ENCODE assay signal across 8 cellular contexts in genomic region chr22:23751441-23751996, GRCh38. TPM values are rescaled to one million over a fixed set of nuclear protein-coding genes. Genes with fewer than 3 reads are reported as not detected.
A peak's percentile ranks its signal among the peaks of the same experiment; 100 is the strongest.
DNase-seq lines count a peak whose midpoint lies in the region; ATAC-seq, FAIRE-seq and TF ChIP-seq lines count a peak whose summit lies in the region.

No MANE protein-coding gene starts in this region.

- peak overlapping the region; percentile 99 for H3K4me2 ChIP-seq in DND-41 (ENCODE audit: insufficient read depth, low read length)

- no peaks in the 10 kb centered on the region for H3K9me3 Mint-ChIP-seq in HFFc6

- FAIRE-seq in pancreas (lab: Jason Lieb, UNC) = no peak

- intact Hi-C loops in pancreas (cut with DNase I) = no loop called here

- no peaks in the 10 kb centered on the region for H4K20me1 ChIP-seq in DND-41 (ENCODE audit: insufficient read depth, low read length)

- WGBS in gastroesophageal sphincter (ENCODE audit: low coverage in 1 of 2), 2 donors = 69% methylated on average over 3 of the region's 22 CpGs; no CpG with 5 or more reads in 1 of the 2 donors
- WGBS in pancreas, 2 donors = 8 to 11% methylated on average over 22 of the region's 22 CpGs

- peak overlapping the region; percentile 56 for H3K27ac Mint-ChIP-seq in HFFc6

- peak overlapping the region; percentile 88 for H3K9ac ChIP-seq in DND-41 (ENCODE audit: low read depth, low read length)

- TF ChIP-seq CTCF in DND-41 (IDR thresholded peaks at IDR 0.05; ENCODE audit: borderline replicate concordance, extremely low read depth, low read length, poor library complexity, severe bottlenecking) (no peak), HFFc6 (IDR thresholded peaks at IDR 0.05) (no peak), WERI-Rb-1 (IDR thresholded peaks at IDR 0.05; ENCODE audit: low read depth, low read length) (no peak), gastroesophageal sphincter (IDR thresholded peaks at IDR 0.05) (no peak), pancreas (IDR thresholded peaks at IDR 0.05) (no peak)

- H3K4me3 ChIP-seq in DND-41 (ENCODE audit: low read depth in 1 of 2, low read length in 2 of 2) (peak overlapping the region; percentile 47 to 93; a peak in 3 of 4 replicates), WERI-Rb-1 (ENCODE audit: low read depth, low read length) (peak overlapping the region; percentile 90), gastroesophageal sphincter (peak overlapping the region; percentile 51 to 69), pancreas (peak overlapping the region; percentile 58 to 78 (median 66))

- H2AFZ ChIP-seq in DND-41 (ENCODE audit: low read depth, low read length) = peak overlapping the region; percentile 99

- peaks cover 21% of the 10 kb centered on the region for H3K4me1 ChIP-seq in DND-41 (ENCODE audit: insufficient read depth, low read length)
- peaks cover 0 to 30% (median 11%) of the 10 kb centered on the region in 3 donors for H3K4me1 ChIP-seq in gastroesophageal sphincter
- H3K4me1 ChIP-seq in pancreas = peaks cover 0 to 6% (median 5%) of the 10 kb centered on the region in 3 donors

- peak overlapping the region; percentile 83 for H3K27ac ChIP-seq in DND-41 (ENCODE audit: low read length)
- peak overlapping the region; percentile 86 for H3K27ac ChIP-seq in WERI-Rb-1
- H3K27ac ChIP-seq in gastroesophageal sphincter = peak overlapping the region; percentile 78 to 96 (median 90)
- peak overlapping the region; percentile 81 to 93 (median 92) for H3K27ac ChIP-seq in pancreas

- peaks cover 15% of the 10 kb centered on the region for H3K79me2 ChIP-seq in DND-41 (ENCODE audit: insufficient read depth, low read length)

- H3K9me3 ChIP-seq in DND-41 (ENCODE audit: insufficient read depth, low read length, severe bottlenecking) (no peaks in the 10 kb centered on the region), WERI-Rb-1 (ENCODE audit: severe bottlenecking) (no peaks in the 10 kb centered on the region), gastroesophageal sphincter (no peaks in the 10 kb centered on the region), pancreas (no peaks in the 10 kb centered on the region)

- ATAC-seq in DND-41 (ENCODE audit: insufficient read depth, low read depth) (no peak), gastroesophageal sphincter (peak; percentile 32), pancreas (peak; percentile 23 to 44 (median 32))

- no peaks in the 10 kb centered on the region for H3K36me3 ChIP-seq in DND-41 (ENCODE audit: insufficient read depth, low read length)
- H3K36me3 ChIP-seq in WERI-Rb-1 = no peaks in the 10 kb centered on the region
- H3K36me3 ChIP-seq in gastroesophageal sphincter = no peaks in the 10 kb centered on the region
- H3K36me3 ChIP-seq in pancreas = no peaks in the 10 kb centered on the region

- no peak for TF ChIP-seq POLR2A in gastroesophageal sphincter (IDR thresholded peaks at IDR 0.05)

- TF ChIP-seq EP300 in gastroesophageal sphincter (IDR thresholded peaks at IDR 0.05) = no peak

- H3K27me3 ChIP-seq in DND-41 (ENCODE audit: insufficient read depth, low read length, poor library complexity) (no peaks in the 10 kb centered on the region), WERI-Rb-1 (ENCODE audit: insufficient read depth, low read depth, severe bottlenecking) (no peaks in the 10 kb centered on the region), gastroesophageal sphincter (no peaks in the 10 kb centered on the region), pancreas (no peaks in the 10 kb centered on the region)

- peak overlapping the region; percentile 79 for H3K4me3 Mint-ChIP-seq in HFFc6

- DNase-seq in DND-41 (no peak), HFFc6 (no peak), WERI-Rb-1 (peak; percentile 35), pancreas (peak in 2 of 6 donors; percentile 62 to 66), mesenteric fat pad (ENCODE audit: low spot score) (no peak), NCI-H226 (no peak), kidney glomerular epithelial cell (lab: John Stamatoyannopoulos, UW) (no peak)

- peaks cover 13% of the 10 kb centered on the region for H3K4me1 Mint-ChIP-seq in HFFc6 (ENCODE audit: low read depth)

- H3K36me3 Mint-ChIP-seq in HFFc6 (ENCODE audit: low read depth) = no peaks in the 10 kb centered on the region

- H3K27me3 Mint-ChIP-seq in HFFc6 (ENCODE audit: insufficient read depth) = peaks cover 2% of the 10 kb centered on the region

RNA-seq across cellular contexts. Expression of gene ZNF70, which starts 0.6 kb away (rescaled TPM):
- total RNA-seq in HFFc6 (2021; fragmentation: NEBNext Ultra II Directional; extraction: Animal tissue kit (Norgen Biotek cat#: 25700)) = 1 to 10 TPM; 6.0 to 7.0 (median 6.4) TPM
- 1 to 10 TPM; 3.5 to 8.0 (median 5.5) TPM for total RNA-seq in gastroesophageal sphincter
- 1 to 10 TPM; 2.2 to 4.3 (median 2.8) TPM for total RNA-seq in pancreas
- 1 to 10 TPM in 1 of 2 donors, under 1 TPM in 1; 0.77 to 1.4 TPM for polyA plus RNA-seq in pancreas
- 7.8 TPM for total RNA-seq in mesenteric fat pad

RNA-seq across cellular contexts. Expression of gene VPREB3, which starts 2.7 kb away (rescaled TPM):
- under 1 TPM in 2 of 6 experiments, not detected in 4; 0.33 to 0.57 TPM for total RNA-seq in HFFc6 (2021; fragmentation: NEBNext Ultra II Directional; extraction: Animal tissue kit (Norgen Biotek cat#: 25700))
- total RNA-seq in gastroesophageal sphincter (1 to 10 TPM in 1 of 4 donors, not detected in 3; 1.9 TPM), pancreas (under 1 TPM in 1 of 6 donors, not detected in 5; 0.78 TPM), mesenteric fat pad (not detected)
- under 1 TPM in 1 of 2 donors, not detected in 1; 0.80 TPM for polyA plus RNA-seq in pancreas

RNA-seq across cellular contexts. Expression of gene C22orf15, which starts 11.3 kb away (rescaled TPM):
- 1 to 10 TPM in 3 of 6 experiments, under 1 TPM in 3; 0.48 to 4.0 (median 1.1) TPM for total RNA-seq in HFFc6 (2021; fragmentation: NEBNext Ultra II Directional; extraction: Animal tissue kit (Norgen Biotek cat#: 25700))
- total RNA-seq in gastroesophageal sphincter = under 1 TPM in 2 of 4 donors, not detected in 2; 0.54 to 0.81 TPM
- not detected for total RNA-seq in pancreas
- polyA plus RNA-seq in pancreas = not detected
- total RNA-seq in mesenteric fat pad = not detected

RNA-seq across cellular contexts. Expression of gene CHCHD10, which starts 16.3 kb away (rescaled TPM):
- total RNA-seq in HFFc6 (2021; fragmentation: NEBNext Ultra II Directional; extraction: Animal tissue kit (Norgen Biotek cat#: 25700)) = 100 to 1,000 TPM in 4 of 6 experiments, 10 to 100 TPM in 2; 89.3 to 117 (median 106) TPM
- 10 to 100 TPM in 3 of 4 donors, 1 to 10 TPM in 1; 2.0 to 40.6 (median 28.1) TPM for total RNA-seq in gastroesophageal sphincter
- total RNA-seq in pancreas = 10 to 100 TPM; 30.6 to 75.5 (median 50.6) TPM
- polyA plus RNA-seq in pancreas = 100 to 1,000 TPM in 1 of 2 donors, 10 to 100 TPM in 1; 81.2 to 134 TPM
- 357 TPM for total RNA-seq in mesenteric fat pad

RNA-seq across cellular contexts. Expression of gene MMP11, which starts 21.1 kb away (rescaled TPM):
- 1 to 10 TPM; 1.7 to 3.6 (median 2.7) TPM for total RNA-seq in HFFc6 (2021; fragmentation: NEBNext Ultra II Directional; extraction: Animal tissue kit (Norgen Biotek cat#: 25700))
- total RNA-seq in gastroesophageal sphincter = 10 to 100 TPM in 2 of 4 donors, 1 to 10 TPM in 2; 2.3 to 11.0 (median 9.7) TPM
- total RNA-seq in pancreas = 10 to 100 TPM in 1 of 6 donors, 1 to 10 TPM in 1, under 1 TPM in 4; 0.43 to 17.6 (median 0.60) TPM
- polyA plus RNA-seq in pancreas = 1 to 10 TPM in 1 of 2 donors, under 1 TPM in 1; 0.87 to 1.3 TPM
- 5.7 TPM for total RNA-seq in mesenteric fat pad
